ENCODE assay signal across 19 cellular contexts in the genomic region with DNA sequence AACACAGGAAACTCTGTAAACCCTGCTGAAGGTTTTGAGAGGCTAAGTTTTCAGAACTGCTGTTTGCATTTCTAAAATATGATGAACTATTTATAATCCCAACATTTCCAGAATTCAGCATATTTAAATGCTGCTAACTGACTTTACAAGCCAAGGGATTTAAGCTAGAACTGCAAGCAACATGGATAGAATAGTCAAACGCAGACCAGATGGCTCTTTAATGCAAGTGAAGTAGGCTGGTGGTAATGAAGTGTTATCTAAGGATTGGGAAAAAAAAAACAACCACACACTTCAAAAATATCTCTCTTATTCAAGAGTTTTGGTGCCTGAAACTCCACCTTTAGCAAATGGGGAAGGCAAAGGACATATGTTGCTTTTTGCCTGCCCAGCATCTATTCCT.
"Had no signal": no experiment of that assay in that cellular context is flagged by ENCODE, and none has a peak within 500 bp of the region (broad histone marks: within the 10 kb centered on the region; RNA-seq: fewer than 3 reads in every experiment).

No MANE protein-coding gene starts in this region.

- H3K27me3 Mint-ChIP-seq: activated naive CD8-positive, alpha-beta T cell treated with anti-CD3 and anti-CD28 coated beads for 36 hours had no signal

- H3K4me1 ChIP-seq: esophagus squamous epithelium, pancreas, spleen, testis had no signal

- H3K9me3 ChIP-seq: esophagus squamous epithelium, gastroesophageal sphincter, pancreas, spleen, testis had no signal

- H3K27me3 ChIP-seq: esophagus squamous epithelium, gastroesophageal sphincter, pancreas, spleen, testis had no signal

- H3K4me3 ChIP-seq: esophagus squamous epithelium, gastroesophageal sphincter, pancreas, spleen, testis had no signal

- H3K27ac ChIP-seq: esophagus squamous epithelium, gastroesophageal sphincter, pancreas, spleen, testis had no signal

- H3K27ac Mint-ChIP-seq: activated naive CD8-positive, alpha-beta T cell treated with anti-CD3 and anti-CD28 coated beads for 36 hours; activated T-helper 1 cell treated with anti-CD3 and anti-CD28 coated beads, Interleukin-12 subunit alpha, Interleukin-12 subunit beta, Interleukin-2, Interleukin-4 antibody, amounts not matched to agents 30 ng/mL and 10 ng/mL and 1 ng/mL, durations not matched to agents 14 hours and 24 hours and 36 hours; naive thymus-derived CD8-positive, alpha-beta T cell; stimulated activated naive CD8-positive, alpha-beta T cell treated with anti-CD3 and anti-CD28 coated beads, Interleukin-15, amount 100 ng/mL, for 72 hours had no signal

- DNase-seq: activated CD4-positive, CD25-positive, alpha-beta regulatory T cell treated with anti-CD3 and anti-CD28 coated beads, Interleukin-2, amount 50 U/mL, for 72 hours; activated naive CD8-positive, alpha-beta T cell treated with anti-CD3 and anti-CD28 coated beads for 36 hours; cortex of kidney; effector CD4-positive, alpha-beta T cell; esophagus squamous epithelium; mammary epithelial cell; naive thymus-derived CD8-positive, alpha-beta T cell; pancreas; spleen; stimulated activated naive CD8-positive, alpha-beta T cell treated with anti-CD3 and anti-CD28 coated beads, Interleukin-15, amount 100 ng/mL, for 72 hours; T1000; testis had no signal

- H3K4me1 Mint-ChIP-seq: activated naive CD8-positive, alpha-beta T cell treated with anti-CD3 and anti-CD28 coated beads for 36 hours; naive thymus-derived CD8-positive, alpha-beta T cell; stimulated activated naive CD8-positive, alpha-beta T cell treated with anti-CD3 and anti-CD28 coated beads, Interleukin-15, amount 100 ng/mL, for 72 hours had no signal

- ATAC-seq: gastroesophageal sphincter; left lobe of liver; naive thymus-derived CD8-positive, alpha-beta T cell; pancreas; sciatic nerve; stimulated activated naive CD8-positive, alpha-beta T cell treated with anti-CD3 and anti-CD28 coated beads, Interleukin-15, amount 100 ng/mL, for 72 hours had no signal

- H3K36me3 Mint-ChIP-seq: activated naive CD8-positive, alpha-beta T cell treated with anti-CD3 and anti-CD28 coated beads for 36 hours; brain; naive thymus-derived CD8-positive, alpha-beta T cell had no signal

- H3K9me3 Mint-ChIP-seq: activated naive CD8-positive, alpha-beta T cell treated with anti-CD3 and anti-CD28 coated beads for 36 hours; activated T-helper 1 cell treated with anti-CD3 and anti-CD28 coated beads, Interleukin-12 subunit alpha, Interleukin-12 subunit beta, Interleukin-2, Interleukin-4 antibody, amounts not matched to agents 30 ng/mL and 10 ng/mL and 1 ng/mL, durations not matched to agents 14 hours and 24 hours and 36 hours; naive thymus-derived CD8-positive, alpha-beta T cell; stimulated activated naive CD8-positive, alpha-beta T cell treated with anti-CD3 and anti-CD28 coated beads, Interleukin-15, amount 100 ng/mL, for 72 hours had no signal

- H3K4me3 Mint-ChIP-seq: activated naive CD8-positive, alpha-beta T cell treated with anti-CD3 and anti-CD28 coated beads for 36 hours; activated T-helper 1 cell treated with anti-CD3 and anti-CD28 coated beads, Interleukin-12 subunit alpha, Interleukin-12 subunit beta, Interleukin-2, Interleukin-4 antibody, amounts not matched to agents 30 ng/mL and 10 ng/mL and 1 ng/mL, durations not matched to agents 14 hours and 24 hours and 36 hours; naive thymus-derived CD8-positive, alpha-beta T cell; stimulated activated naive CD8-positive, alpha-beta T cell treated with anti-CD3 and anti-CD28 coated beads, Interleukin-15, amount 100 ng/mL, for 72 hours had no signal

- H3K36me3 ChIP-seq: esophagus squamous epithelium, gastroesophageal sphincter, pancreas, spleen had no signal

- FAIRE-seq: endothelial cell of umbilical vein, keratinocyte, pancreas had no signal
